2 cellular contexts compared by ENCODE assay signal in the genomic region with DNA sequence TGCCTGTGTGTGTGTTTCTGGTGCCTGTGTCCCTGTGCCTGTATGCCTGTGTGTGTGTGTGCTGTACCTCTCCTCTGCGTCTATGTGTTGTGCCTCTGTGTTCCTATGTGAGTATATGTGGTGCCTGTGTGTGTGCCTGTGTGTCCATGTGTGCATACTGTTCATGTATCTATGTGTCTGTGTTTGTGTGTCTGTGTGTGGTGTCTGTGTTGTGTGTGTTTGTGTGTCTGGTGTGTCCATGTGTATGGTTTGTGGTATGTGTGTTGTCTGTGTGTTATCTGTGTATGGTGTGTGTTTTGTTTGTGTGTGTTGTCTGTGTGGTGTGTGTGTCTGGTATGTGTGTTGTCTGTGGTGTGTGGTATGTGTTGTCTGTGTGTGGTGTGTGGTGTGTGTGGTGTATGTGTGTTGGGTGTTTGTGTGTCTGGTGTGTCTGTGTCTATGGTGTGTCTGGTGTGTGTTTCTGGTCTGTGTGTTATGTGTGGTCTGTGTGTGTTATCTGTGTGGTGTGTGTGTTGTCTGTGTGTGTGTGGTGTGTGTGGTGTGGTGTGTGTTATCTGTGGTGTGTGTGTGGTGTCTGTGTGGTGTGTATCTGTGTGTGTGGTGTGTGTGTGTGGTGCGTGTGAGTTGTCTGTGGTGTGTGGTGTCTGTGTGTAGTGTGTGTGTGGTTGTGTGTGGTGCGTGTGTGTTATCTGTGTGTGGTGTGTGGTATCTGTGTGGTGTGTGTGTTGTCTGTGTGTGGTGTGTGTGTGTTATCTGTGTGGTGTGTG.
TF ChIP-seq lines count a peak whose summit lies in the region.

No MANE protein-coding gene starts in this region.

TF ChIP-seq in HCT116, 20 proteins besides CTCF, POLR2A, EP300 and RAD21:
- TF ChIP-seq SP1 (IDR thresholded peaks at IDR 0.05; ENCODE audit: low read depth) (no peak), EZH2 (IDR thresholded peaks at IDR 0.05) (no peak), JUND (IDR thresholded peaks at IDR 0.05) (no peak), TCF7L2 (IDR thresholded peaks at IDR 0.05; ENCODE audit: borderline replicate concordance, extremely low read depth, insufficient read depth, insufficient read length) (no peak), ZFX (IDR thresholded peaks at IDR 0.05) (no peak), CEBPB (IDR thresholded peaks at IDR 0.05; ENCODE audit: low read depth) (no peak), POLR2AphosphoS5 (IDR thresholded peaks at IDR 0.05; ENCODE audit: low read depth, low read length) (no peak), SRF (IDR thresholded peaks at IDR 0.05; ENCODE audit: low read depth) (no peak)
- TF ChIP-seq, protein P1, sequence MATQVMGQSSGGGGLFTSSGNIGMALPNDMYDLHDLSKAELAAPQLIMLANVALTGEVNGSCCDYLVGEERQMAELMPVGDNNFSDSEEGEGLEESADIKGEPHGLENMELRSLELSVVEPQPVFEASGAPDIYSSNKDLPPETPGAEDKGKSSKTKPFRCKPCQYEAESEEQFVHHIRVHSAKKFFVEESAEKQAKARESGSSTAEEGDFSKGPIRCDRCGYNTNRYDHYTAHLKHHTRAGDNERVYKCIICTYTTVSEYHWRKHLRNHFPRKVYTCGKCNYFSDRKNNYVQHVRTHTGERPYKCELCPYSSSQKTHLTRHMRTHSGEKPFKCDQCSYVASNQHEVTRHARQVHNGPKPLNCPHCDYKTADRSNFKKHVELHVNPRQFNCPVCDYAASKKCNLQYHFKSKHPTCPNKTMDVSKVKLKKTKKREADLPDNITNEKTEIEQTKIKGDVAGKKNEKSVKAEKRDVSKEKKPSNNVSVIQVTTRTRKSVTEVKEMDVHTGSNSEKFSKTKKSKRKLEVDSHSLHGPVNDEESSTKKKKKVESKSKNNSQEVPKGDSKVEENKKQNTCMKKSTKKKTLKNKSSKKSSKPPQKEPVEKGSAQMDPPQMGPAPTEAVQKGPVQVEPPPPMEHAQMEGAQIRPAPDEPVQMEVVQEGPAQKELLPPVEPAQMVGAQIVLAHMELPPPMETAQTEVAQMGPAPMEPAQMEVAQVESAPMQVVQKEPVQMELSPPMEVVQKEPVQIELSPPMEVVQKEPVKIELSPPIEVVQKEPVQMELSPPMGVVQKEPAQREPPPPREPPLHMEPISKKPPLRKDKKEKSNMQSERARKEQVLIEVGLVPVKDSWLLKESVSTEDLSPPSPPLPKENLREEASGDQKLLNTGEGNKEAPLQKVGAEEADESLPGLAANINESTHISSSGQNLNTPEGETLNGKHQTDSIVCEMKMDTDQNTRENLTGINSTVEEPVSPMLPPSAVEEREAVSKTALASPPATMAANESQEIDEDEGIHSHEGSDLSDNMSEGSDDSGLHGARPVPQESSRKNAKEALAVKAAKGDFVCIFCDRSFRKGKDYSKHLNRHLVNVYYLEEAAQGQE (IDR thresholded peaks at IDR 0.05; ENCODE audit: low read depth) = no peak
- TF ChIP-seq, protein P2, sequence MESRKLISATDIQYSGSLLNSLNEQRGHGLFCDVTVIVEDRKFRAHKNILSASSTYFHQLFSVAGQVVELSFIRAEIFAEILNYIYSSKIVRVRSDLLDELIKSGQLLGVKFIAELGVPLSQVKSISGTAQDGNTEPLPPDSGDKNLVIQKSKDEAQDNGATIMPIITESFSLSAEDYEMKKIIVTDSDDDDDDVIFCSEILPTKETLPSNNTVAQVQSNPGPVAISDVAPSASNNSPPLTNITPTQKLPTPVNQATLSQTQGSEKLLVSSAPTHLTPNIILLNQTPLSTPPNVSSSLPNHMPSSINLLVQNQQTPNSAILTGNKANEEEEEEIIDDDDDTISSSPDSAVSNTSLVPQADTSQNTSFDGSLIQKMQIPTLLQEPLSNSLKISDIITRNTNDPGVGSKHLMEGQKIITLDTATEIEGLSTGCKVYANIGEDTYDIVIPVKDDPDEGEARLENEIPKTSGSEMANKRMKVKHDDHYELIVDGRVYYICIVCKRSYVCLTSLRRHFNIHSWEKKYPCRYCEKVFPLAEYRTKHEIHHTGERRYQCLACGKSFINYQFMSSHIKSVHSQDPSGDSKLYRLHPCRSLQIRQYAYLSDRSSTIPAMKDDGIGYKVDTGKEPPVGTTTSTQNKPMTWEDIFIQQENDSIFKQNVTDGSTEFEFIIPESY (IDR thresholded peaks at IDR 0.05; ENCODE audit: extremely low read depth, insufficient replicate concordance, low read length) = no peak

TF ChIP-seq in H1, 55 proteins besides CTCF, POLR2A, EP300 and RAD21:
- TF ChIP-seq ZNF274 (IDR thresholded peaks at IDR 0.05; ENCODE audit: borderline replicate concordance, extremely low read depth, low read length) (no peak), CHD2 (IDR thresholded peaks at IDR 0.05; ENCODE audit: low read length) (no peak), BCL11A (IDR thresholded peaks at IDR 0.05; ENCODE audit: low read depth in 2 of 2, low read length in 2 of 2) (no peak), SIN3A (conservative IDR thresholded peaks at IDR 0.05 in 1 of 2, IDR thresholded peaks at IDR 0.05 in 1 of 2; ENCODE audit: low read depth in 1 of 2, low read length in 2 of 2) (no peak), CEBPB (IDR thresholded peaks at IDR 0.05; ENCODE audit: low read depth, low read length) (no peak), YY1 (IDR thresholded peaks at IDR 0.05; ENCODE audit: low read depth, low read length) (no peak), CREB1 (IDR thresholded peaks at IDR 0.05) (no peak), POU5F1 (IDR thresholded peaks at IDR 0.05; ENCODE audit: low read depth, low read length) (no peak), BRCA1 (IDR thresholded peaks at IDR 0.05; ENCODE audit: low read depth, low read length) (no peak), GTF2F1 (IDR thresholded peaks at IDR 0.05; ENCODE audit: borderline replicate concordance, low read depth, low read length) (no peak), JUND (IDR thresholded peaks at IDR 0.05; ENCODE audit: low read length) (no peak), KDM1A (IDR thresholded peaks at IDR 0.05; ENCODE audit: borderline replicate concordance, low read length) (no peak), HDAC6 (IDR thresholded peaks at IDR 0.05; ENCODE audit: low read depth, low read length) (no peak), SRF (IDR thresholded peaks at IDR 0.05; ENCODE audit: low read depth, low read length) (no peak), NANOG (IDR thresholded peaks at IDR 0.05; ENCODE audit: insufficient read depth, low read depth, low read length, poor library complexity, severe bottlenecking) (no peak)
- TF ChIP-seq, protein P3, sequence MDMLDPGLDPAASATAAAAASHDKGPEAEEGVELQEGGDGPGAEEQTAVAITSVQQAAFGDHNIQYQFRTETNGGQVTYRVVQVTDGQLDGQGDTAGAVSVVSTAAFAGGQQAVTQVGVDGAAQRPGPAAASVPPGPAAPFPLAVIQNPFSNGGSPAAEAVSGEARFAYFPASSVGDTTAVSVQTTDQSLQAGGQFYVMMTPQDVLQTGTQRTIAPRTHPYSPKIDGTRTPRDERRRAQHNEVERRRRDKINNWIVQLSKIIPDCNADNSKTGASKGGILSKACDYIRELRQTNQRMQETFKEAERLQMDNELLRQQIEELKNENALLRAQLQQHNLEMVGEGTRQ (IDR thresholded peaks at IDR 0.05; ENCODE audit: low read length) = no peak
- TF ChIP-seq, protein P4, sequence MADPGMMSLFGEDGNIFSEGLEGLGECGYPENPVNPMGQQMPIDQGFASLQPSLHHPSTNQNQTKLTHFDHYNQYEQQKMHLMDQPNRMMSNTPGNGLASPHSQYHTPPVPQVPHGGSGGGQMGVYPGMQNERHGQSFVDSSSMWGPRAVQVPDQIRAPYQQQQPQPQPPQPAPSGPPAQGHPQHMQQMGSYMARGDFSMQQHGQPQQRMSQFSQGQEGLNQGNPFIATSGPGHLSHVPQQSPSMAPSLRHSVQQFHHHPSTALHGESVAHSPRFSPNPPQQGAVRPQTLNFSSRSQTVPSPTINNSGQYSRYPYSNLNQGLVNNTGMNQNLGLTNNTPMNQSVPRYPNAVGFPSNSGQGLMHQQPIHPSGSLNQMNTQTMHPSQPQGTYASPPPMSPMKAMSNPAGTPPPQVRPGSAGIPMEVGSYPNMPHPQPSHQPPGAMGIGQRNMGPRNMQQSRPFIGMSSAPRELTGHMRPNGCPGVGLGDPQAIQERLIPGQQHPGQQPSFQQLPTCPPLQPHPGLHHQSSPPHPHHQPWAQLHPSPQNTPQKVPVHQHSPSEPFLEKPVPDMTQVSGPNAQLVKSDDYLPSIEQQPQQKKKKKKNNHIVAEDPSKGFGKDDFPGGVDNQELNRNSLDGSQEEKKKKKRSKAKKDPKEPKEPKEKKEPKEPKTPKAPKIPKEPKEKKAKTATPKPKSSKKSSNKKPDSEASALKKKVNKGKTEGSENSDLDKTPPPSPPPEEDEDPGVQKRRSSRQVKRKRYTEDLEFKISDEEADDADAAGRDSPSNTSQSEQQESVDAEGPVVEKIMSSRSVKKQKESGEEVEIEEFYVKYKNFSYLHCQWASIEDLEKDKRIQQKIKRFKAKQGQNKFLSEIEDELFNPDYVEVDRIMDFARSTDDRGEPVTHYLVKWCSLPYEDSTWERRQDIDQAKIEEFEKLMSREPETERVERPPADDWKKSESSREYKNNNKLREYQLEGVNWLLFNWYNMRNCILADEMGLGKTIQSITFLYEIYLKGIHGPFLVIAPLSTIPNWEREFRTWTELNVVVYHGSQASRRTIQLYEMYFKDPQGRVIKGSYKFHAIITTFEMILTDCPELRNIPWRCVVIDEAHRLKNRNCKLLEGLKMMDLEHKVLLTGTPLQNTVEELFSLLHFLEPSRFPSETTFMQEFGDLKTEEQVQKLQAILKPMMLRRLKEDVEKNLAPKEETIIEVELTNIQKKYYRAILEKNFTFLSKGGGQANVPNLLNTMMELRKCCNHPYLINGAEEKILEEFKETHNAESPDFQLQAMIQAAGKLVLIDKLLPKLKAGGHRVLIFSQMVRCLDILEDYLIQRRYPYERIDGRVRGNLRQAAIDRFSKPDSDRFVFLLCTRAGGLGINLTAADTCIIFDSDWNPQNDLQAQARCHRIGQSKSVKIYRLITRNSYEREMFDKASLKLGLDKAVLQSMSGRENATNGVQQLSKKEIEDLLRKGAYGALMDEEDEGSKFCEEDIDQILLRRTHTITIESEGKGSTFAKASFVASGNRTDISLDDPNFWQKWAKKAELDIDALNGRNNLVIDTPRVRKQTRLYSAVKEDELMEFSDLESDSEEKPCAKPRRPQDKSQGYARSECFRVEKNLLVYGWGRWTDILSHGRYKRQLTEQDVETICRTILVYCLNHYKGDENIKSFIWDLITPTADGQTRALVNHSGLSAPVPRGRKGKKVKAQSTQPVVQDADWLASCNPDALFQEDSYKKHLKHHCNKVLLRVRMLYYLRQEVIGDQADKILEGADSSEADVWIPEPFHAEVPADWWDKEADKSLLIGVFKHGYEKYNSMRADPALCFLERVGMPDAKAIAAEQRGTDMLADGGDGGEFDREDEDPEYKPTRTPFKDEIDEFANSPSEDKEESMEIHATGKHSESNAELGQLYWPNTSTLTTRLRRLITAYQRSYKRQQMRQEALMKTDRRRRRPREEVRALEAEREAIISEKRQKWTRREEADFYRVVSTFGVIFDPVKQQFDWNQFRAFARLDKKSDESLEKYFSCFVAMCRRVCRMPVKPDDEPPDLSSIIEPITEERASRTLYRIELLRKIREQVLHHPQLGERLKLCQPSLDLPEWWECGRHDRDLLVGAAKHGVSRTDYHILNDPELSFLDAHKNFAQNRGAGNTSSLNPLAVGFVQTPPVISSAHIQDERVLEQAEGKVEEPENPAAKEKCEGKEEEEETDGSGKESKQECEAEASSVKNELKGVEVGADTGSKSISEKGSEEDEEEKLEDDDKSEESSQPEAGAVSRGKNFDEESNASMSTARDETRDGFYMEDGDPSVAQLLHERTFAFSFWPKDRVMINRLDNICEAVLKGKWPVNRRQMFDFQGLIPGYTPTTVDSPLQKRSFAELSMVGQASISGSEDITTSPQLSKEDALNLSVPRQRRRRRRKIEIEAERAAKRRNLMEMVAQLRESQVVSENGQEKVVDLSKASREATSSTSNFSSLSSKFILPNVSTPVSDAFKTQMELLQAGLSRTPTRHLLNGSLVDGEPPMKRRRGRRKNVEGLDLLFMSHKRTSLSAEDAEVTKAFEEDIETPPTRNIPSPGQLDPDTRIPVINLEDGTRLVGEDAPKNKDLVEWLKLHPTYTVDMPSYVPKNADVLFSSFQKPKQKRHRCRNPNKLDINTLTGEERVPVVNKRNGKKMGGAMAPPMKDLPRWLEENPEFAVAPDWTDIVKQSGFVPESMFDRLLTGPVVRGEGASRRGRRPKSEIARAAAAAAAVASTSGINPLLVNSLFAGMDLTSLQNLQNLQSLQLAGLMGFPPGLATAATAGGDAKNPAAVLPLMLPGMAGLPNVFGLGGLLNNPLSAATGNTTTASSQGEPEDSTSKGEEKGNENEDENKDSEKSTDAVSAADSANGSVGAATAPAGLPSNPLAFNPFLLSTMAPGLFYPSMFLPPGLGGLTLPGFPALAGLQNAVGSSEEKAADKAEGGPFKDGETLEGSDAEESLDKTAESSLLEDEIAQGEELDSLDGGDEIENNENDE (IDR thresholded peaks at IDR 0.05; ENCODE audit: insufficient replicate concordance, low read length) = no peak
